In genomic region chr2:71605781-71606241, GRCh38 we compare ENCODE assay signal across 21 cellular contexts.
A peak's percentile ranks its signal among the peaks of the same experiment; 100 is the strongest.
DNase-seq lines count a peak whose midpoint lies in the region; ATAC-seq and TF ChIP-seq lines count a peak whose summit lies in the region.
"Had no signal": no experiment of that assay in that cellular context is flagged by ENCODE, and none has a peak within 500 bp of the region (broad histone marks: within the 10 kb centered on the region; RNA-seq: fewer than 3 reads in every experiment).

No MANE protein-coding gene starts in this region.

- intact Hi-C loops in lower lobe of right lung (cut with DNase I), result no loop called here

- H3K4me1 ChIP-seq in lower lobe of right lung, result peaks cover 28% of the 10 kb centered on the region
- H3K4me1 ChIP-seq: breast epithelium, foreskin keratinocyte had no signal

- H3K36me3 Mint-ChIP-seq in activated T-cell treated with anti-CD3 and anti-CD28 coated beads, Interleukin-2, amount 50 U/mL, for 4 hours (ENCODE audit: insufficient read depth), result no peaks in the 10 kb centered on the region

- H3K4me3 ChIP-seq in lower lobe of right lung, result no peak overlapping the region
- H3K4me3 ChIP-seq: breast epithelium had no signal

- DNase-seq in activated T-cell treated with anti-CD3 and anti-CD28 coated beads, Interleukin-2, amount 50 U/mL, for 1 hour, result peak; percentile 10
- DNase-seq in activated T-cell treated with anti-CD3 and anti-CD28 coated beads, Interleukin-2, amount 50 U/mL, for 4 hours, result no peak
- peak; percentile 38 for DNase-seq in ecto neural progenitor cell (ENCODE audit: low spot score)
- DNase-seq in lower lobe of right lung, result peak; percentile 25
- DNase-seq in ureter (ENCODE audit: low spot score), result peak; percentile 25
- DNase-seq: activated naive CD4-positive, alpha-beta T cell treated with Interleukin-2 at 50 U/mL for 16 hours; effector memory CD8-positive, alpha-beta T cell; EL; foreskin keratinocyte; HFFc6; midbrain; NCI-H1436 treated with DMSO at 0.1 percent for 48 hours; occipital lobe had no signal

- peaks cover 13% of the 10 kb centered on the region for H3K27me3 Mint-ChIP-seq in activated T-cell treated with anti-CD3 and anti-CD28 coated beads, Interleukin-2, amount 50 U/mL, for 4 hours (ENCODE audit: low read depth)

- TF ChIP-seq CTCF in lower lobe of right lung (IDR thresholded peaks at IDR 0.05), result no peak

- no peaks in the 10 kb centered on the region for H3K36me3 ChIP-seq in lower lobe of right lung
- H3K36me3 ChIP-seq: breast epithelium had no signal

- peaks cover 5% of the 10 kb centered on the region for H3K4me1 Mint-ChIP-seq in activated T-cell treated with anti-CD3 and anti-CD28 coated beads, Interleukin-2, amount 50 U/mL, for 4 hours (ENCODE audit: low read depth)

- H3K27ac ChIP-seq in lower lobe of right lung, result no peak overlapping the region
- H3K27ac ChIP-seq: breast epithelium, foreskin keratinocyte, HL-60, KMS-11 had no signal

- H3K4me3 Mint-ChIP-seq in activated T-cell treated with anti-CD3 and anti-CD28 coated beads, Interleukin-2, amount 50 U/mL, for 4 hours, result no peak overlapping the region
- H3K4me3 Mint-ChIP-seq: HFFc6; stimulated activated naive CD8-positive, alpha-beta T cell treated with anti-CD3 and anti-CD28 coated beads, Interleukin-15, amount 100 ng/mL, for 72 hours had no signal

- no peaks in the 10 kb centered on the region for H3K9me3 Mint-ChIP-seq in activated T-cell treated with anti-CD3 and anti-CD28 coated beads, Interleukin-2, amount 50 U/mL, for 4 hours
- H3K9me3 Mint-ChIP-seq: effector memory CD8-positive, alpha-beta T cell; HFFc6; stimulated activated naive CD8-positive, alpha-beta T cell treated with anti-CD3 and anti-CD28 coated beads, Interleukin-15, amount 100 ng/mL, for 72 hours had no signal

- no peaks in the 10 kb centered on the region for H3K9me3 ChIP-seq in lower lobe of right lung
- H3K9me3 ChIP-seq: breast epithelium had no signal

- no peak for ATAC-seq in activated T-cell treated with anti-CD3 and anti-CD28 coated beads, Interleukin-2, amount 50 U/mL, for 4 hours
- no peak for ATAC-seq in lower lobe of right lung
- no peak for ATAC-seq in HG03442 (IDR thresholded peaks at IDR 0.05; ENCODE audit: unreplicated experiment)
- no peak for ATAC-seq in HG02973 (IDR thresholded peaks at IDR 0.05; ENCODE audit: unreplicated experiment)
- ATAC-seq in HG02610 (IDR thresholded peaks at IDR 0.05; ENCODE audit: unreplicated experiment), result no peak
- ATAC-seq: effector memory CD8-positive, alpha-beta T cell; foreskin keratinocyte; SK-N-SH treated with all-trans-retinoic acid at 6 μM for 48 hours; stimulated activated naive CD8-positive, alpha-beta T cell treated with anti-CD3 and anti-CD28 coated beads, Interleukin-15, amount 100 ng/mL, for 72 hours had no signal

- no peaks in the 10 kb centered on the region for H3K27me3 ChIP-seq in lower lobe of right lung (ENCODE audit: low read depth)
- H3K27me3 ChIP-seq: breast epithelium had no signal
